8 cellular contexts compared by ENCODE assay signal in the genomic region with DNA sequence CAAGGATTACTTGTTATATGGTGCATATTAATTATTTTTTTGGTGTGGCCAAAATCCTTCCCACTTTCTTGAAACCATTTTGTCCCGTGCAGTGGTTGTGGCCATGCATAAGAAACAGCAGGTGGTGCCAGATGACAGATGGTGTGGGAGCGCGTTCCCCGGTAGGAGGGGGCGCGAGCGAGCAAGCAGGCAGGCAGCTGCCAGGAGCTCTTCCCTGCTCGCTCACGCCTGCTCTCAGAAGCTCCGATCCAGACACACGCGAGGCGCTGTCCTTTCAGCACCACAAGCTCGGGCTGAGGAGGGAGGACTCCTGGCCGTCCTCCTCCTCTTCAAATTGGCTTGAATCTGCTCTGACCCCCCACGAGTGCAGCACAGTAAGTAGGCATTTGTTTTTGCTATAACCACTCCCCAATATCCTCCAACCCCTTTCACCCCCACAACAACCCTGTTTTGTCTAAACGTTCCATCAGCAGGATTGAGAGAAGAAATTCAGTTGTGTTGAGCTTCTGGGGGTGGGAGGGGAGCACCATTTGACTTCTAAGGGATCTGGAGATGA. TPM values are rescaled to one million over a fixed set of nuclear protein-coding genes. Genes with fewer than 3 reads are reported as not detected.
DNase-seq lines count a peak whose midpoint lies in the region; ATAC-seq and TF ChIP-seq lines count a peak whose summit lies in the region.

A gene (plus strand): TSS at position 237 of the 556 bp plus-strand sequence. CDS start 1,050 bp downstream, outside the sequence.

- TF ChIP-seq CTCF in foreskin keratinocyte (conservative IDR thresholded peaks at IDR 0.05) (peak; percentile 69), omental fat pad (IDR thresholded peaks at IDR 0.05) (no peak)

- H3K27ac Mint-ChIP-seq in activated CD4-positive, alpha-beta memory T cell treated with anti-CD3 and anti-CD28 coated beads, Interleukin-2, amount 10 ng/mL, durations not matched to agents 7 days and 5 days: no peak within 1 kb of the TSS

- no peak within 1 kb of the TSS for H3K4me3 Mint-ChIP-seq in activated CD4-positive, alpha-beta memory T cell treated with anti-CD3 and anti-CD28 coated beads, Interleukin-2, amount 10 ng/mL, durations not matched to agents 7 days and 5 days

- H3K9me3 Mint-ChIP-seq in activated CD4-positive, alpha-beta memory T cell treated with anti-CD3 and anti-CD28 coated beads, Interleukin-2, amount 10 ng/mL, durations not matched to agents 7 days and 5 days: no peaks in the 10 kb centered on the region

- CTCF ChIA-PET in activated CD4-positive, alpha-beta memory T cell treated with anti-CD3 and anti-CD28 coated beads, Interleukin-2, amount 10 ng/mL, durations not matched to agents 7 days and 5 days (lab: Charles Lee): interaction anchor here (0.7 to 1.4 kb wide), 3 partner anchors 11 to 266 kb away, joined by 3 to 9 read pairs (median 3); no protein-coding TSS in a partner anchor

- peak; percentile 92 for DNase-seq in COR-L47 (lab: John Stamatoyannopoulos, UW)
- DNase-seq in NCI-H345 (lab: John Stamatoyannopoulos, UW): peak; percentile 92
- DNase-seq in activated CD4-positive, alpha-beta memory T cell treated with anti-CD3 and anti-CD28 coated beads, Interleukin-2, amount 10 ng/mL, durations not matched to agents 7 days and 5 days: peak; percentile 47
- DNase-seq in foreskin keratinocyte: peak; percentile 28 to 50
- no peak for DNase-seq in omental fat pad (ENCODE audit: low spot score)
- no peak for DNase-seq in stimulated activated naive CD4-positive, alpha-beta T cell (lab: John Stamatoyannopoulos, UW)

- H3K27ac ChIP-seq in foreskin keratinocyte: no peak within 1 kb of the TSS

- POLR2A ChIA-PET in activated CD4-positive, alpha-beta memory T cell treated with anti-CD3 and anti-CD28 coated beads, Interleukin-2, amount 10 ng/mL, durations not matched to agents 7 days and 5 days (lab: Charles Lee): no interaction called here

- ATAC-seq in GM19328 (IDR thresholded peaks at IDR 0.05; ENCODE audit: unreplicated experiment) (peak; percentile 77), HG03354 (IDR thresholded peaks at IDR 0.05; ENCODE audit: poor library complexity, severe bottlenecking, unreplicated experiment) (peak; percentile 95), foreskin keratinocyte (peak; percentile 97), omental fat pad (ENCODE audit: low FRiP score) (peak; percentile 54)

- H3K27me3 Mint-ChIP-seq in activated CD4-positive, alpha-beta memory T cell treated with anti-CD3 and anti-CD28 coated beads, Interleukin-2, amount 10 ng/mL, durations not matched to agents 7 days and 5 days: peaks cover 2% of the 10 kb centered on the region

- H3K36me3 Mint-ChIP-seq in activated CD4-positive, alpha-beta memory T cell treated with anti-CD3 and anti-CD28 coated beads, Interleukin-2, amount 10 ng/mL, durations not matched to agents 7 days and 5 days (ENCODE audit: low read depth): no peaks in the 10 kb centered on the region

- no peaks in the 10 kb centered on the region for H3K4me1 Mint-ChIP-seq in activated CD4-positive, alpha-beta memory T cell treated with anti-CD3 and anti-CD28 coated beads, Interleukin-2, amount 10 ng/mL, durations not matched to agents 7 days and 5 days

- H3K4me1 ChIP-seq in foreskin keratinocyte: no peaks in the 10 kb centered on the region

- H3K27me3 ChIP-seq in foreskin keratinocyte: no peaks in the 10 kb centered on the region

RNA-seq across cellular contexts. Expression of the gene that starts here (rescaled TPM):
- not detected for total RNA-seq in activated CD4-positive, alpha-beta memory T cell treated with anti-CD3 and anti-CD28 coated beads, Interleukin-2, amount 10 ng/mL, durations not matched to agents 7 days and 5 days
- total RNA-seq in foreskin keratinocyte (not detected in 2 replicates), omental fat pad (not detected)
- not detected in 2 replicates for polyA plus RNA-seq in foreskin keratinocyte

Comparison
In these comparisons a context has a peak if more than half of its experiments do, and no peak if none do; other contexts are left out.
1. Peak in DNase-seq in activated CD4-positive, alpha-beta memory T cell treated with anti-CD3 and anti-CD28 coated beads, Interleukin-2, amount 10 ng/mL, durations not matched to agents 7 days and 5 days; RNA of the gene not detected or under 1 TPM.
2. Peak in DNase-seq and ATAC-seq in foreskin keratinocyte; RNA of the gene not detected or under 1 TPM.
3. Peak in ATAC-seq in omental fat pad; RNA of the gene not detected or under 1 TPM.
4. DNase-seq: peak in COR-L47 (single experiment) and NCI-H345 (single experiment); none in omental fat pad (single experiment) and stimulated activated naive CD4-positive, alpha-beta T cell (0 of 6).
5. Peak in every context shown above with its lines, with median percentiles within 50 percentile points of each other: ATAC-seq.